In genomic region chr4:113474017-113474416, GRCh38 we compare ENCODE assay signal across 10 cellular contexts.
DNase-seq lines count a peak whose midpoint lies in the region; ATAC-seq, FAIRE-seq and TF ChIP-seq lines count a peak whose summit lies in the region.
"Had no signal": no experiment of that assay in that cellular context is flagged by ENCODE, and none has a peak within 500 bp of the region (broad histone marks: within the 10 kb centered on the region; RNA-seq: fewer than 3 reads in every experiment).

No MANE protein-coding gene starts in this region.

- no peak for FAIRE-seq in GM12891 (lab: Jason Lieb, UNC)

- peaks cover 47% of the 10 kb centered on the region for H3K36me3 Mint-ChIP-seq in activated CD4-positive, alpha-beta T cell treated with anti-CD3 and anti-CD28 coated beads, Interleukin-2, amount 10 ng/mL, durations not matched to agents 7 days and 5 days (ENCODE audit: low read depth)
- peaks cover 46% of the 10 kb centered on the region for H3K36me3 Mint-ChIP-seq in osteocyte (ENCODE audit: unreplicated experiment)

- no peak overlapping the region for H3K4me3 Mint-ChIP-seq in activated CD4-positive, alpha-beta T cell treated with anti-CD3 and anti-CD28 coated beads, Interleukin-2, amount 10 ng/mL, durations not matched to agents 7 days and 5 days
- no peak overlapping the region for H3K4me3 Mint-ChIP-seq in osteocyte (ENCODE audit: unreplicated experiment)

- H3K9me3 Mint-ChIP-seq in activated CD4-positive, alpha-beta T cell treated with anti-CD3 and anti-CD28 coated beads, Interleukin-2, amount 10 ng/mL, durations not matched to agents 7 days and 5 days = peaks cover 15% of the 10 kb centered on the region
- H3K9me3 Mint-ChIP-seq in osteocyte (ENCODE audit: unreplicated experiment) = peaks cover 7% of the 10 kb centered on the region

- TF ChIP-seq POLR2A in GM12891 (IDR thresholded peaks at IDR 0.05; ENCODE audit: low read depth, low read length) = no peak

- CTCF ChIA-PET in activated CD4-positive, alpha-beta T cell treated with anti-CD3 and anti-CD28 coated beads, Interleukin-2, amount 10 ng/mL, durations not matched to agents 7 days and 5 days (lab: Charles Lee) = interaction anchor here (1.5 kb wide), 1 partner anchor 27 kb away, joined by 3 read pairs; no protein-coding TSS in a partner anchor

- H3K27me3 Mint-ChIP-seq in activated CD4-positive, alpha-beta T cell treated with anti-CD3 and anti-CD28 coated beads, Interleukin-2, amount 10 ng/mL, durations not matched to agents 7 days and 5 days = no peaks in the 10 kb centered on the region
- H3K27me3 Mint-ChIP-seq in osteocyte (ENCODE audit: unreplicated experiment) = no peaks in the 10 kb centered on the region

- ATAC-seq in HG03280 (IDR thresholded peaks at IDR 0.05; ENCODE audit: unreplicated experiment) = no peak
- ATAC-seq in GM21786 (IDR thresholded peaks at IDR 0.05; ENCODE audit: unreplicated experiment) = no peak

- TF ChIP-seq CTCF in choroid plexus epithelial cell (conservative IDR thresholded peaks at IDR 0.05; ENCODE audit: low read depth, low read length) (no peak), osteocyte (IDR thresholded peaks at IDR 0.05) (no peak)

- POLR2A ChIA-PET in activated CD4-positive, alpha-beta T cell treated with anti-CD3 and anti-CD28 coated beads, Interleukin-2, amount 10 ng/mL, durations not matched to agents 7 days and 5 days (lab: Charles Lee) = interaction anchor here (0.8 kb wide), 1 partner anchor 285 kb away, joined by 3 read pairs; no protein-coding TSS in a partner anchor

- DNase-seq in activated CD4-positive, alpha-beta T cell treated with anti-CD3 and anti-CD28 coated beads for 48 hours = peak; percentile 42
- DNase-seq in activated CD4-positive, alpha-beta T cell treated with anti-CD3 and anti-CD28 coated beads, Interleukin-2, amount 10 ng/mL, durations not matched to agents 7 days and 5 days = no peak
- DNase-seq in M059J (ENCODE audit: low read depth) = peak; percentile 74
- peak; percentile 93 for DNase-seq in choroid plexus epithelial cell (ENCODE audit: low read depth)
- DNase-seq in osteocyte (ENCODE audit: extremely low spot score, unreplicated experiment) = no peak
- no peak for DNase-seq in GM12891 (ENCODE audit: insufficient read length, low spot score)
- DNase-seq: activated gamma-delta T cell treated with Interleukin-2 at 50 U/mL for 16 hours, NCI-H1092 had no signal

- H3K4me1 Mint-ChIP-seq in activated CD4-positive, alpha-beta T cell treated with anti-CD3 and anti-CD28 coated beads, Interleukin-2, amount 10 ng/mL, durations not matched to agents 7 days and 5 days = peaks cover 13% of the 10 kb centered on the region
- peaks cover 20% of the 10 kb centered on the region for H3K4me1 Mint-ChIP-seq in osteocyte (ENCODE audit: unreplicated experiment)

- H3K27ac Mint-ChIP-seq in activated CD4-positive, alpha-beta T cell treated with anti-CD3 and anti-CD28 coated beads, Interleukin-2, amount 10 ng/mL, durations not matched to agents 7 days and 5 days = no peak overlapping the region
- peak overlapping the region; percentile 12 for H3K27ac Mint-ChIP-seq in osteocyte (ENCODE audit: unreplicated experiment)

- H3K4me3 ChIP-seq in choroid plexus epithelial cell (ENCODE audit: low read depth, low read length) = no peak overlapping the region

TF ChIP-seq in GM12891, 5 proteins besides CTCF, POLR2A, EP300 and RAD21:
- TF ChIP-seq POU2F2 (IDR thresholded peaks at IDR 0.05; ENCODE audit: low read depth, low read length) = no peak
- TF ChIP-seq PAX5 (IDR thresholded peaks at IDR 0.05; ENCODE audit: insufficient read depth, low read length, severe bottlenecking) = no peak
- TF ChIP-seq TAF1 (IDR thresholded peaks at IDR 0.05; ENCODE audit: low read depth, low read length) = no peak
- TF ChIP-seq SPI1 (IDR thresholded peaks at IDR 0.05; ENCODE audit: low read depth, low read length) = no peak
- TF ChIP-seq POLR2AphosphoS5 (IDR thresholded peaks at IDR 0.05; ENCODE audit: low read depth, low read length) = no peak

Comparison
In these comparisons a context has a peak if more than half of its experiments do, and no peak if none do; other contexts are left out.
1. DNase-seq: peak in activated CD4-positive, alpha-beta T cell treated with anti-CD3 and anti-CD28 coated beads for 48 hours (single experiment), M059J (single experiment) and choroid plexus epithelial cell (single experiment); none in activated CD4-positive, alpha-beta T cell treated with anti-CD3 and anti-CD28 coated beads, Interleukin-2, amount 10 ng/mL, durations not matched to agents 7 days and 5 days (single experiment), osteocyte (single experiment) and GM12891 (single experiment).